18 cellular contexts compared by ENCODE assay signal in the genomic region with DNA sequence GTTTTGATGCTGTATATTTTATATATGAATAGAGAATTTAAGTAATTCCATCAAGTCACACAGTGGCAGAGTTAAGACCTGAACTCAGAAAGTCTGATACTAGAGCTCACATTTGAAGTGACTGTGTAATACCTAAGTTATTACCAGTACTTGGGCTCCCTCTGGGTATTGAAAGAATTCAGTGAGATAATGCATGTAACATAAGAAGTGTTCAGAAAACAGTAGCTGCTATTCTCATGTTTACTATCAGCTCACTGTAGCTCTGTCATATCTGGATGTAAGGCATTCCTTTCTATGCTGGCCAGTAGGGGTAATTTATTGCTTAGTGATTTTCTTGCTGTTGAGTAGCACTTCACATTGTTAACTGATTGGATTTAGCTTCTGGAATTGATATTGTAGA. TPM values are rescaled to one million over a fixed set of nuclear protein-coding genes. Genes with fewer than 3 reads are reported as not detected.
DNase-seq lines count a peak whose midpoint lies in the region; ATAC-seq, FAIRE-seq and TF ChIP-seq lines count a peak whose summit lies in the region.
"Had no signal": no experiment of that assay in that cellular context is flagged by ENCODE, and none has a peak within 500 bp of the region (broad histone marks: within the 10 kb centered on the region; RNA-seq: fewer than 3 reads in every experiment).

No MANE protein-coding gene starts in this region.

- H3K27me3 ChIP-seq in small intestine (ENCODE audit: control insufficient read depth in 2 of 2, insufficient read depth in 2 of 2, low read length in 2 of 2) = no peaks in the 10 kb centered on the region
- H3K27me3 ChIP-seq: ascending aorta; BLaER1 treated with 17β-estradiol and CSF1 and Interleukin-3, amounts not matched to agents 10 nM and 100 nM; MG63 had no signal

- no peaks in the 10 kb centered on the region for H3K27me3 Mint-ChIP-seq in effector memory CD8-positive, alpha-beta T cell

- in situ Hi-C loops in ACHN (cut with HindIII; ENCODE audit: low pct_ligation_motif_present, low pct_unique_long_range_greater_than_20kb, low sequenced_read_pairs) = no loop called here

- H3K9me3 Mint-ChIP-seq in effector memory CD8-positive, alpha-beta T cell = no peaks in the 10 kb centered on the region

- H3K36me3 Mint-ChIP-seq in effector memory CD8-positive, alpha-beta T cell (ENCODE audit: insufficient read depth) = peaks cover 62% of the 10 kb centered on the region

- no peaks in the 10 kb centered on the region for H3K4me1 Mint-ChIP-seq in effector memory CD8-positive, alpha-beta T cell (ENCODE audit: low read depth in 2 of 2)

- H3K9me3 ChIP-seq in small intestine (ENCODE audit: control insufficient read depth, low read depth) = no peaks in the 10 kb centered on the region
- H3K9me3 ChIP-seq: ascending aorta; BLaER1 treated with 17β-estradiol and CSF1 and Interleukin-3, amounts not matched to agents 10 nM and 100 nM; MG63 had no signal

- FAIRE-seq in small intestine (lab: Jason Lieb, UNC) = no peak

- no peak for ATAC-seq in effector memory CD8-positive, alpha-beta T cell (replicated peaks)

- TF ChIP-seq CTCF in HFF-Myc (IDR thresholded peaks at IDR 0.05; ENCODE audit: low read depth, low read length, missing control alignments) = no peak
- no peak for TF ChIP-seq CTCF in foreskin fibroblast (IDR thresholded peaks at IDR 0.05; ENCODE audit: low read depth, low read length)

- no peak overlapping the region for H3K27ac Mint-ChIP-seq in effector memory CD8-positive, alpha-beta T cell

- no peak overlapping the region for H3K4me3 Mint-ChIP-seq in effector memory CD8-positive, alpha-beta T cell

- H3K36me3 ChIP-seq in small intestine (ENCODE audit: control insufficient read depth in 2 of 2, insufficient read depth in 2 of 2, low read length in 2 of 2) = peaks cover 3 to 8% of the 10 kb centered on the region in 2 donors

- no peaks in the 10 kb centered on the region for H3K4me1 ChIP-seq in small intestine (ENCODE audit: control insufficient read depth in 2 of 2, insufficient read depth in 1 of 2, low read depth in 1 of 2, low read length in 1 of 2)
- H3K4me1 ChIP-seq: ascending aorta; BLaER1 treated with 17β-estradiol and CSF1 and Interleukin-3, amounts not matched to agents 10 nM and 100 nM; parathyroid adenoma had no signal

- H3K4me3 ChIP-seq in HFF-Myc (replicated peaks; ENCODE audit: low read depth, low read length) (no peak overlapping the region), foreskin fibroblast (ENCODE audit: low read depth in 1 of 2, low read length in 2 of 2) (no peak overlapping the region), small intestine (ENCODE audit: low read depth in 1 of 2, low read length in 2 of 2) (no peak overlapping the region)
- H3K4me3 ChIP-seq: ascending aorta; BLaER1 treated with 17β-estradiol and CSF1 and Interleukin-3, amounts not matched to agents 10 nM and 100 nM; MG63; SK-N-MC had no signal

- DNase-seq in ACHN (peak; percentile 15), HFF-Myc (ENCODE audit: extremely low read depth, low read depth) (peak; percentile 2), amniotic epithelial cell (ENCODE audit: low read depth) (peak; percentile 74), foreskin fibroblast (peak; percentile 28 to 37), NOMO-1 treated with DMSO at 0.1 percent for 48 hours (lab: John Stamatoyannopoulos, UW; ENCODE audit: unreplicated experiment) (no peak), NCI-H2081 (lab: John Stamatoyannopoulos, UW) (no peak), small intestine (no peak)
- DNase-seq in effector memory CD8-positive, alpha-beta T cell = no peak
- DNase-seq: DMS79 treated with DMSO at 0.1 percent for 48 hours; effector CD8-positive, alpha-beta T cell; glutamatergic neuron; islet precursor cell; MG63; stimulated activated CD4-positive, alpha-beta T cell treated with anti-CD3 and anti-CD28 coated beads, Interleukin-12 subunit alpha, Interleukin-12 subunit beta, amount 100 ng/mL, for 4 hours had no signal

- H3K27ac ChIP-seq in small intestine (ENCODE audit: low read depth in 1 of 2, low read length in 1 of 2) = no peak overlapping the region
- H3K27ac ChIP-seq: ascending aorta; BLaER1 treated with 17β-estradiol and CSF1 and Interleukin-3, amounts not matched to agents 10 nM and 100 nM; parathyroid adenoma; SK-N-MC had no signal

RNA-seq across cellular contexts. Expression of a gene that starts 44.6 kb away (rescaled TPM):
- polyA plus RNA-seq in small intestine = not detected

RNA-seq across cellular contexts. Expression of a gene that starts 49.6 kb away (rescaled TPM):
- polyA plus RNA-seq in small intestine = 10 to 100 TPM; 21.9 to 30.4 (median 22.1) TPM

Comparison
In these comparisons a context has a peak if more than half of its experiments do, and no peak if none do; other contexts are left out.
1. DNase-seq: peak in ACHN (single experiment), HFF-Myc (single experiment), amniotic epithelial cell (single experiment) and foreskin fibroblast (2 of 2); none in NOMO-1 treated with DMSO at 0.1 percent for 48 hours (single experiment), NCI-H2081 (0 of 2), small intestine (single experiment) and effector memory CD8-positive, alpha-beta T cell (0 of 3).